ENCODE assay signal across 20 cellular contexts in genomic region chr7:150473902-150474301, GRCh38. TPM values are rescaled to one million over a fixed set of nuclear protein-coding genes. Genes with fewer than 3 reads are reported as not detected.
"Had no signal": no experiment of that assay in that cellular context is flagged by ENCODE, and none has a peak within 500 bp of the region (broad histone marks: within the 10 kb centered on the region; RNA-seq: fewer than 3 reads in every experiment).

No MANE protein-coding gene starts in this region.

- DNase-seq: activated CD4-positive, alpha-beta T cell treated with anti-CD3 and anti-CD28 coated beads for 4 hours; activated gamma-delta T cell; activated T-cell treated with anti-CD3 and anti-CD28 coated beads, Interleukin-2, amount 50 U/mL, for 4 hours; adrenal gland; dorsolateral prefrontal cortex; hippocampal formation; kidney; left lung; SK-N-SH; stimulated activated CD4-positive, alpha-beta T cell treated with anti-CD3 and anti-CD28 coated beads, Interleukin-15, amount 100 ng/mL, for 24 hours; stimulated activated CD4-positive, alpha-beta T cell treated with anti-CD3 and anti-CD28 coated beads, Interleukin-4, amount 100 ng/mL, for 1 hour; stimulated activated naive B cell treated with anti-CD40 and anti-IgM and Interleukin-4, amounts not matched to agents 10 μg/mL and 1 μg/mL and 100 μg/mL, for 72 hours; thyroid gland had no signal

- H3K36me3 ChIP-seq: cardiac muscle cell, thyroid gland, vagina had no signal

- H3K4me3 ChIP-seq: adrenal gland, cardiac muscle cell, dorsolateral prefrontal cortex, left lung, right atrium auricular region, skin epidermis, thyroid gland, vagina had no signal

- H3K27ac Mint-ChIP-seq: progenitor cell of endocrine pancreas; stimulated activated naive B cell treated with anti-CD40 and anti-IgM and Interleukin-4, amounts not matched to agents 10 μg/mL and 1 μg/mL and 100 μg/mL, for 72 hours had no signal

- H3K27ac ChIP-seq: adrenal gland, cardiac muscle cell, dorsolateral prefrontal cortex, left lung, right atrium auricular region, skin epidermis, thyroid gland, vagina had no signal

- H3K4me1 ChIP-seq: adrenal gland, vagina had no signal

- H3K9me3 ChIP-seq: adrenal gland, left lung, right atrium auricular region, SK-N-SH, thyroid gland, vagina had no signal

- ATAC-seq: activated T-cell treated with anti-CD3 and anti-CD28 coated beads, Interleukin-2, amount 50 U/mL, for 4 hours; esophagus mucosa; left lung; stimulated activated naive B cell treated with anti-CD40 and anti-IgM and Interleukin-4, amounts not matched to agents 10 μg/mL and 1 μg/mL and 100 μg/mL, for 72 hours had no signal

- H3K4me2 ChIP-seq: SK-N-SH had no signal

- H3K4me1 Mint-ChIP-seq: stimulated activated naive B cell treated with anti-CD40 and anti-IgM and Interleukin-4, amounts not matched to agents 10 μg/mL and 1 μg/mL and 100 μg/mL, for 72 hours had no signal

- H3K9ac ChIP-seq: SK-N-SH had no signal

- H3K36me3 Mint-ChIP-seq: stimulated activated naive B cell treated with anti-CD40 and anti-IgM and Interleukin-4, amounts not matched to agents 10 μg/mL and 1 μg/mL and 100 μg/mL, for 72 hours had no signal

- H3K27me3 ChIP-seq: adrenal gland, cardiac muscle cell, left lung, right atrium auricular region, thyroid gland, vagina had no signal

- H3K9me3 Mint-ChIP-seq: stimulated activated naive B cell treated with anti-CD40 and anti-IgM and Interleukin-4, amounts not matched to agents 10 μg/mL and 1 μg/mL and 100 μg/mL, for 72 hours had no signal

- H3K4me3 Mint-ChIP-seq: activated T-cell treated with anti-CD3 and anti-CD28 coated beads, Interleukin-2, amount 50 U/mL, for 4 hours; stimulated activated naive B cell treated with anti-CD40 and anti-IgM and Interleukin-4, amounts not matched to agents 10 μg/mL and 1 μg/mL and 100 μg/mL, for 72 hours had no signal

RNA-seq across cellular contexts. Expression of gene GIMAP8, which starts 23.5 kb away (rescaled TPM):
- total RNA-seq: progenitor cell of endocrine pancreas had no signal
- polyA plus RNA-seq: cardiac muscle cell, neural cell, SK-N-SH had no signal

RNA-seq across cellular contexts. Expression of gene GIMAP7, which starts 40.8 kb away (rescaled TPM):
- total RNA-seq: cardiac muscle cell, progenitor cell of endocrine pancreas had no signal
- polyA plus RNA-seq: cardiac muscle cell, neural cell, SK-N-SH had no signal
